Comparison of ENCODE assay signal across 22 cellular contexts in the genomic region with DNA sequence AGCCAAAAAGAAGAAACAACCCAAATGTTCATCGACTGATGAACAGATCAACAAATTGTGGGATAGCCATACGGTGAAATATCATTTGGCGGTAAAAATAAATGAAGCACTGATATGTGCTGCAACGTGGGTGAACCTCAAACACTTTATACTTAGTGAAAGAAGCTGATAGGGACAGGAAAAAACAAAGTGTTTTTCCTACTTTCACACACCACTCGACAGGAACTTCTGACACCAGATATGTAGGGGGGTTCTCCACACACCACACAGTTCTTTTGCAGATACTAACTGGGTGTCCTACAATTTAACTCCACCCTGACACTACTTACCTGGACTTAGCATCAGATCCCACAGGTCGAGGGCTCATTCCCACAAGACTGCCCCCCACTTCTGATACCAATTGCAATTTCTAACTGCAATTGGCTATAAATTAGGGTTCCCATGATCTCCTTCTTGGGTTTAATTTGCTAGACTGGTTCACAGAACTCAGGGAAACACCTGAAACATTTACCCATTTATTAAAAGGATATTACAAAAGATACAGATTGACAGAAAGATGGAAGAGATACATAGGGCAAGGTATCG. TPM values are rescaled to one million over a fixed set of nuclear protein-coding genes. Genes with fewer than 3 reads are reported as not detected.
DNase-seq lines count a peak whose midpoint lies in the region; ATAC-seq, FAIRE-seq and TF ChIP-seq lines count a peak whose summit lies in the region.
"Had no signal": no experiment of that assay in that cellular context is flagged by ENCODE, and none has a peak within 500 bp of the region (broad histone marks: within the 10 kb centered on the region; RNA-seq: fewer than 3 reads in every experiment).

No MANE protein-coding gene starts in this region.

- peak overlapping the region; percentile 0 to 48 (median 34) for H3K4me3 Mint-ChIP-seq in immature natural killer cell
- H3K4me3 Mint-ChIP-seq: CD4-positive, CD25-positive, alpha-beta regulatory T cell; CD8-positive, alpha-beta T cell; GM23338; HFFc6 had no signal

- H3K23ac ChIP-seq in IMR-90 (ENCODE audit: low read depth, low read length) = no peak overlapping the region

- H3K27me3 Mint-ChIP-seq in immature natural killer cell (ENCODE audit: low read depth in 3 of 3) = peaks cover 2 to 6% (median 5%) of the 10 kb centered on the region in 3 donors

- no peak overlapping the region for H3K14ac ChIP-seq in IMR-90 (replicated peaks; ENCODE audit: low read depth, low read length)

- H3K27ac ChIP-seq in BLaER1 = no peak overlapping the region
- no peak overlapping the region for H3K27ac ChIP-seq in IMR-90 (ENCODE audit: insufficient read depth, low read length)
- H3K27ac ChIP-seq in transverse colon = no peak overlapping the region
- H3K27ac ChIP-seq: A549, C4-2B had no signal

- H4K8ac ChIP-seq in IMR-90 (ENCODE audit: low read depth in 2 of 2, low read length in 2 of 2) = no peak overlapping the region

- H2BK120ac ChIP-seq in IMR-90 (ENCODE audit: low read depth, low read length) = no peak overlapping the region

- H3K9ac ChIP-seq in BLaER1 (no peak overlapping the region), IMR-90 (ENCODE audit: low read depth, low read length) (no peak overlapping the region)

- TF ChIP-seq POLR2A in IMR-90 (IDR thresholded peaks at IDR 0.05; ENCODE audit: low read depth, low read length) (no peak), transverse colon (IDR thresholded peaks at IDR 0.05) (no peak)

- H3K4ac ChIP-seq in IMR-90 (ENCODE audit: low read depth, low read length) = no peak overlapping the region

- TF ChIP-seq CTCF in IMR-90 (conservative IDR thresholded peaks at IDR 0.05; ENCODE audit: low read depth, low read length) = no peak
- TF ChIP-seq CTCF in transverse colon (IDR thresholded peaks at IDR 0.05) = no peak

- no peak overlapping the region for H2AK9ac ChIP-seq in IMR-90 (replicated peaks; ENCODE audit: low read depth, low read length, poor library complexity)

- H3K36me3 ChIP-seq in BLaER1 = peaks cover 20% of the 10 kb centered on the region; the same call in 1 of the 2 replicates
- H3K36me3 ChIP-seq in IMR-90 (ENCODE audit: control insufficient read depth, insufficient read depth, low read length) = no peaks in the 10 kb centered on the region
- H3K36me3 ChIP-seq in transverse colon = no peaks in the 10 kb centered on the region

- no peak overlapping the region for H2AK5ac ChIP-seq in IMR-90 (ENCODE audit: low read depth, low read length)

- no peak overlapping the region for H4K91ac ChIP-seq in IMR-90 (ENCODE audit: insufficient read depth, low read depth, low read length)

- 75% methylated on average over 2 of the region's 7 CpGs; no CpG with 5 or more reads in 1 of the 2 experiments for WGBS in IMR-90 (ENCODE audit: extremely low coverage in 2 of 2, insufficient read length in 1 of 2), 2 experiments
- 83 to 90% methylated on average over 5 to 7 of the region's 7 CpGs for WGBS in transverse colon (ENCODE audit: low coverage in 1 of 2), 2 donors

- H2BK20ac ChIP-seq in IMR-90 (ENCODE audit: low read depth, low read length) = 0 out of 2 replicates have a peak overlapping the region, but pooled peaks have one; percentile 28

- no peaks in the 10 kb centered on the region for H3K36me3 Mint-ChIP-seq in immature natural killer cell
- H3K36me3 Mint-ChIP-seq: CD4-positive, CD25-positive, alpha-beta regulatory T cell; CD8-positive, alpha-beta T cell had no signal

- H3K4me3 ChIP-seq in BLaER1 (0 out of 2 replicates have a peak overlapping the region, but pooled peaks have one; percentile 6), IMR-90 (ENCODE audit: insufficient read depth, low read depth, low read length) (no peak overlapping the region), transverse colon (no peak overlapping the region)
- H3K4me3 ChIP-seq: A549, GM12878, GM23338 had no signal

- DNase-seq in GM19239 (ENCODE audit: insufficient read length, low spot score) = no peak
- DNase-seq in IMR-90 = no peak
- peak in 2 of 3 donors; percentile 10 to 17 for DNase-seq in immature natural killer cell
- DNase-seq in AML-193 (lab: John Stamatoyannopoulos, UW) = no peak
- DNase-seq in left lobe of liver (ENCODE audit: low spot score) = no peak
- DNase-seq in transverse colon = no peak
- DNase-seq: 8988T; ACHN; Caco-2; CD4-positive, CD25-positive, alpha-beta regulatory T cell; CD8-positive, alpha-beta T cell; DMS153; EL; GDM1; HFFc6 had no signal

- H3K79me1 ChIP-seq in IMR-90 (ENCODE audit: low read depth in 1 of 2, low read length in 2 of 2) = 0 out of 4 replicates have a peak, but pooled peaks cover 0 to 5% of the 10 kb centered on the region in 2 experiments

- H4K5ac ChIP-seq in IMR-90 (ENCODE audit: low read depth, low read length) = no peak overlapping the region

- peaks cover 8% of the 10 kb centered on the region for H3K9me1 ChIP-seq in IMR-90 (ENCODE audit: insufficient read depth, low read length)

- H4K20me1 ChIP-seq in BLaER1 (no peaks in the 10 kb centered on the region), IMR-90 (ENCODE audit: insufficient read depth, low read length) (0 out of 2 replicates have a peak, but pooled peaks cover 5% of the 10 kb centered on the region)

- H3K56ac ChIP-seq in IMR-90 (ENCODE audit: extremely low read depth, insufficient read depth, low read length) = no peak overlapping the region

- no peak overlapping the region for H2BK5ac ChIP-seq in IMR-90 (ENCODE audit: low read depth, low read length, poor library complexity, severe bottlenecking)

- H3K18ac ChIP-seq in IMR-90 (ENCODE audit: low read depth, low read length) = no peak overlapping the region

- FAIRE-seq in GM19239 (lab: Jason Lieb, UNC) = peak; percentile 57
- FAIRE-seq: A549, GM12878, H54 had no signal

- TF ChIP-seq EP300 in transverse colon (IDR thresholded peaks at IDR 0.05; ENCODE audit: low read depth) = no peak

- H3K9me3 Mint-ChIP-seq in immature natural killer cell = no peaks in the 10 kb centered on the region
- H3K9me3 Mint-ChIP-seq: CD8-positive, alpha-beta T cell had no signal

- no peak overlapping the region for H2AFZ ChIP-seq in IMR-90 (replicated peaks; ENCODE audit: low read length, poor library complexity)
- H2AFZ ChIP-seq: GM23338 had no signal

- H3K4me1 ChIP-seq in BLaER1 = peaks cover 83% of the 10 kb centered on the region
- peaks cover 6% of the 10 kb centered on the region for H3K4me1 ChIP-seq in IMR-90 (ENCODE audit: control insufficient read depth, insufficient read depth, low read length)
- H3K4me1 ChIP-seq in transverse colon = peaks cover 0 to 12% (median 0%) of the 10 kb centered on the region in 4 donors

- dilution Hi-C loops in IMR-90 (cut with HindIII; ENCODE audit: low sequenced_read_pairs, unreplicated experiment) = no loop called here

- in situ Hi-C loops in IMR-90 (cut with MboI; ENCODE audit: low sequenced_read_pairs) = no loop called here
- in situ Hi-C loops in transverse colon (cut with MboI; ENCODE audit: low pct_ligation_motif_present in 1 of 4, low pct_unique_long_range_greater_than_20kb in 1 of 4, low sequenced_read_pairs in 3 of 4) = no loop called here

- peak overlapping the region in 2 of 6 donors; percentile 6 to 21 for H3K27ac Mint-ChIP-seq in immature natural killer cell
- H3K27ac Mint-ChIP-seq: CD8-positive, alpha-beta T cell; GM23338; HFFc6 had no signal

- H3K27me3 ChIP-seq in BLaER1 = no peaks in the 10 kb centered on the region
- H3K27me3 ChIP-seq in IMR-90 (ENCODE audit: control insufficient read depth, insufficient read depth, low read length) = no peaks in the 10 kb centered on the region
- H3K27me3 ChIP-seq in transverse colon = no peaks in the 10 kb centered on the region

- TF ChIP-seq RAD21 in IMR-90 (IDR thresholded peaks at IDR 0.05; ENCODE audit: low read length) = no peak

- BruUV-seq in IMR-90 (replicated peaks; lab: Mats Ljungman, UMichigan) = no TSS peak

- POLR2A ChIA-PET in IMR-90 (lab: Charles Lee; ENCODE audit: unreplicated experiment) = no interaction called here

- no peak overlapping the region for H2BK15ac ChIP-seq in IMR-90 (ENCODE audit: low read depth, low read length)

- intact Hi-C loops in IMR-90 (cut with micrococcal nuclease) (no loop called here), transverse colon (cut with DNase I; ENCODE audit: low total_unique reads) (no loop called here)

- H3K9me3 ChIP-seq in BLaER1 = peaks cover 44% of the 10 kb centered on the region
- H3K9me3 ChIP-seq in IMR-90 (ENCODE audit: control insufficient read depth, insufficient read depth, low read length) = peaks cover 2% of the 10 kb centered on the region; the same call in 1 of the 2 replicates
- no peaks in the 10 kb centered on the region for H3K9me3 ChIP-seq in transverse colon
- H3K9me3 ChIP-seq: Caco-2 had no signal

- peaks cover 41 to 51% of the 10 kb centered on the region in 2 donors for H3K4me1 Mint-ChIP-seq in immature natural killer cell

- no peak for ATAC-seq in IMR-90 (ENCODE audit: low read depth)
- ATAC-seq in left lobe of liver = no peak
- ATAC-seq: A549; CD8-positive, alpha-beta T cell; GM12878; HCT116 had no signal

- CTCF ChIA-PET in IMR-90 (lab: Yijun Ruan, JAX) = no interaction called here

- H3K4me2 ChIP-seq in BLaER1 = no peak overlapping the region
- H3K4me2 ChIP-seq in IMR-90 (ENCODE audit: low read depth, low read length) = no peak overlapping the region
- H3K4me2 ChIP-seq: A549, GM23338 had no signal

TF ChIP-seq in IMR-90, 13 proteins besides CTCF, POLR2A, EP300 and RAD21:
- TF ChIP-seq RCOR1 (IDR thresholded peaks at IDR 0.05; ENCODE audit: insufficient replicate concordance, low read length) = no peak
- no peak for TF ChIP-seq CHD1 (IDR thresholded peaks at IDR 0.05; ENCODE audit: low read depth, low read length)
- no peak for TF ChIP-seq SMC3 (IDR thresholded peaks at IDR 0.05; ENCODE audit: low read depth, low read length)
- TF ChIP-seq RFX5 (IDR thresholded peaks at IDR 0.05; ENCODE audit: low read depth, low read length) = no peak
- TF ChIP-seq FOS (IDR thresholded peaks at IDR 0.05; ENCODE audit: low read depth, low read length) = no peak

RNA-seq across cellular contexts. Expression of gene ZNF326, which starts 35.7 kb away (rescaled TPM):
- total RNA-seq in IMR-90 (2012; rRNA removed) (4.5 and 10.0 TPM in 2 replicates), left lobe of liver (11.2 TPM), transverse colon (10 to 100 TPM; 32.4 to 59.1 (median 39.9) TPM)
- polyA plus RNA-seq in IMR-90 (2012; rRNA removed) (13.1 and 17.0 TPM in 2 replicates), immature natural killer cell (1 to 10 TPM; 6.0 to 9.2 (median 7.2) TPM)
- 3.3 and 3.7 TPM in 2 replicates for polyA plus RNA-seq in IMR-90 (2012; cell fraction: cytosol; rRNA removed)
- 8.9 and 23.9 TPM in 2 replicates for polyA plus RNA-seq in IMR-90 (2012; cell fraction: nucleus; rRNA removed; ENCODE audit: low replicate concordance)

Comparison
In these comparisons a context has a peak if more than half of its experiments do, and no peak if none do; other contexts are left out.
1. DNase-seq: peak in immature natural killer cell (2 of 3); none in GM19239 (single experiment), IMR-90 (single experiment), AML-193 (0 of 2), left lobe of liver (single experiment) and transverse colon (single experiment).